Comparison of ENCODE assay signal across 8 cellular contexts in the genomic region with DNA sequence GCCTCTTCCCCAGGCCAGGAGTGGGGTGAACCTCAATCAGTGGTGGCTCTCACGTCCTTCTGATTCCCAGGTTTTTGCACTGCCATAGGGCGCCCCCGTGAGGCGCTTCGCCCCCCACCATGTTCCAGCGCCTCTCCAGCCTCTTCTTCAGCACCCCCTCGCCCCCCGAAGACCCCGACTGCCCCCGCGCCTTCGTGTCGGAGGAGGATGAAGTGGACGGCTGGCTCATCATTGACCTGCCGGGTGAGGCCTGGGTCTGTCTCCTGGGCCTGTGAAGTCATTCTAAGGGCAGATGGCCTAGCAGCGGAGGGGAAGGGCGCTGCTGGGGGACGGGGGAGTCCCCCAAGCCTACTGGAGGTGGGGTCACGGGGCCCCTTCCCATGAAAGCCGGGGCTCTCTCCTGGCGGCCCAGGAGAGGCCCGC. TPM values are rescaled to one million over a fixed set of nuclear protein-coding genes. Genes with fewer than 3 reads are reported as not detected.
DNase-seq lines count a peak whose midpoint lies in the region; ATAC-seq, FAIRE-seq and TF ChIP-seq lines count a peak whose summit lies in the region.

No MANE protein-coding gene starts in this region.

- ATAC-seq in HG03097 (IDR thresholded peaks at IDR 0.05; ENCODE audit: low FRiP score, unreplicated experiment) = peak; percentile 2
- ATAC-seq in PC-3 = no peak
- ATAC-seq in pancreas = peak in 1 of 4 donors; percentile 16

- POLR2A ChIA-PET in PC-3 (lab: Charles Lee; ENCODE audit: unreplicated experiment) = no interaction called here

- peak overlapping the region; percentile 93 for H3K4me2 ChIP-seq in PC-3 (ENCODE audit: low read length)

- peaks cover 27% of the 10 kb centered on the region for H3K4me1 ChIP-seq in PC-3 (ENCODE audit: insufficient read depth, low read length)
- H3K4me1 ChIP-seq in pancreas = peaks cover 0 to 11% (median 0%) of the 10 kb centered on the region in 3 donors
- H3K4me1 ChIP-seq in vagina = peaks cover 26% of the 10 kb centered on the region

- intact Hi-C loops in PC-3 (cut with micrococcal nuclease) (loop anchor here (1.0 to 2.0 kb wide), 2 partner anchors 32 to 129 kb away; a partner anchor contains a TSS), pancreas (cut with DNase I) (loop anchor here in 1 of 3 donors (10.0 kb wide), 1 partner anchor 164 kb away; no protein-coding TSS in a partner anchor), vagina (cut with DNase I) (loop anchor here (10.0 kb wide), 1 partner anchor 174 kb away; no protein-coding TSS in a partner anchor)

- H3K9me3 Mint-ChIP-seq in glutamatergic neuron (ENCODE audit: unreplicated experiment) = peaks cover 32% of the 10 kb centered on the region

- 0 out of 2 replicates have a peak overlapping the region, but pooled peaks have one; percentile 60 for H3K9ac ChIP-seq in PC-3 (ENCODE audit: low read length)

- peak; percentile 67 for TF ChIP-seq CTCF in PC-3 (conservative IDR thresholded peaks at IDR 0.05; ENCODE audit: low read depth, low read length)
- peak; percentile 29 for TF ChIP-seq CTCF in glutamatergic neuron (IDR thresholded peaks at IDR 0.05; ENCODE audit: partially characterized antibody, unreplicated experiment)
- peak in 2 of 4 donors; percentile 20 to 24 for TF ChIP-seq CTCF in pancreas (IDR thresholded peaks at IDR 0.05)
- TF ChIP-seq CTCF in vagina (IDR thresholded peaks at IDR 0.05) = peak in 1 of 3 experiments; percentile 61

- TF ChIP-seq POLR2A in vagina (IDR thresholded peaks at IDR 0.05) = no peak

- H3K36me3 ChIP-seq in PC-3 (ENCODE audit: low read depth, low read length) (no peaks in the 10 kb centered on the region), pancreas (no peaks in the 10 kb centered on the region), vagina (peaks cover 0 to 1% of the 10 kb centered on the region in 2 donors)

- peak; percentile 24 to 81 (median 80) for DNase-seq in NCI-H1417 (lab: John Stamatoyannopoulos, UW)
- DNase-seq in NCI-H1417 treated with DMSO at 0.1 percent for 48 hours (lab: John Stamatoyannopoulos, UW) = no peak
- peak; percentile 34 for DNase-seq in PC-3
- DNase-seq in activated naive CD4-positive, alpha-beta T cell treated with Interleukin-2 at 50 U/mL for 16 hours = peak; percentile 58
- DNase-seq in glutamatergic neuron = peak; percentile 65
- DNase-seq in pancreas = peak in 5 of 6 donors; percentile 23 to 81 (median 49)
- no peak for DNase-seq in vagina (ENCODE audit: extremely low spot score in 2 of 2)

- H2AFZ ChIP-seq in PC-3 (ENCODE audit: low read length) = peak overlapping the region; percentile 94

- H3K27ac ChIP-seq in PC-3 (ENCODE audit: low read length) (no peak overlapping the region), pancreas (peak overlapping the region in 3 of 4 donors; percentile 68 to 81 (median 80)), vagina (peak overlapping the region; percentile 89)

- H3K4me1 Mint-ChIP-seq in glutamatergic neuron (ENCODE audit: low read depth, unreplicated experiment) = peaks cover 30% of the 10 kb centered on the region

- no peak for FAIRE-seq in pancreas (lab: Jason Lieb, UNC)

- H3K4me3 ChIP-seq in PC-3 (ENCODE audit: low read length) = peak overlapping the region; percentile 85
- H3K4me3 ChIP-seq in pancreas = peak overlapping the region; percentile 15 to 79 (median 60)
- peak overlapping the region; percentile 63 to 73 for H3K4me3 ChIP-seq in vagina

- peaks cover 5% of the 10 kb centered on the region for H3K36me3 Mint-ChIP-seq in glutamatergic neuron (ENCODE audit: unreplicated experiment)

- CTCF ChIA-PET in PC-3 (lab: Charles Lee) = interaction anchor here (1.1 to 2.7 kb wide), 2 partner anchors 61 to 129 kb away, joined by 7 to 10 read pairs; no protein-coding TSS in a partner anchor

- peaks cover 20% of the 10 kb centered on the region for H3K27me3 Mint-ChIP-seq in glutamatergic neuron (ENCODE audit: unreplicated experiment)

- 23 to 31% methylated on average over 22 of the region's 22 CpGs for WGBS in pancreas, 2 donors

- H3K27me3 ChIP-seq in PC-3 (ENCODE audit: low read length) (no peaks in the 10 kb centered on the region), pancreas (no peaks in the 10 kb centered on the region), vagina (no peaks in the 10 kb centered on the region)

- no TSS peak for BruUV-seq in PC-3 (replicated peaks; lab: Mats Ljungman, UMichigan)

- no peaks in the 10 kb centered on the region for H3K79me2 ChIP-seq in PC-3 (ENCODE audit: low read length)

- H3F3A ChIP-seq in PC-3 (ENCODE audit: low read length, unreplicated experiment) = no peaks in the 10 kb centered on the region

- no peaks in the 10 kb centered on the region; the same call in 1 of the 2 replicates for H4K20me1 ChIP-seq in PC-3 (ENCODE audit: low read length)

- H3K9me3 ChIP-seq in PC-3 (ENCODE audit: low read length) (no peaks in the 10 kb centered on the region), pancreas (no peaks in the 10 kb centered on the region), vagina (no peaks in the 10 kb centered on the region)

- H3K9me2 ChIP-seq in PC-3 (replicated peaks; ENCODE audit: low read length) = no peaks in the 10 kb centered on the region

- peak overlapping the region; percentile 98 for H3K4me3 Mint-ChIP-seq in glutamatergic neuron (ENCODE audit: unreplicated experiment)

- peak overlapping the region; percentile 99 for H3K27ac Mint-ChIP-seq in glutamatergic neuron (ENCODE audit: unreplicated experiment)

RNA-seq across cellular contexts. Expression of a gene that starts 4.5 kb away (rescaled TPM):
- total RNA-seq in PC-3 (2014; rRNA removed) (2.1 and 3.3 TPM in 2 replicates), glutamatergic neuron (ENCODE audit: unreplicated experiment) (178 TPM), pancreas (1 to 10 TPM; 3.8 to 7.1 (median 4.6) TPM), vagina (14.5 TPM)
- polyA plus RNA-seq in pancreas = 1 to 10 TPM; 4.8 to 7.9 TPM

RNA-seq across cellular contexts. Expression of a gene that starts 31.7 kb away (rescaled TPM):
- total RNA-seq in PC-3 (2014; rRNA removed) = 24.5 and 27.9 TPM in 2 replicates
- 19.4 TPM for total RNA-seq in glutamatergic neuron (ENCODE audit: unreplicated experiment)
- 10 to 100 TPM in 1 of 6 donors, 1 to 10 TPM in 5; 4.1 to 11.3 (median 7.7) TPM for total RNA-seq in pancreas
- polyA plus RNA-seq in pancreas = 10 to 100 TPM; 12.2 to 20.4 TPM
- 12.3 TPM for total RNA-seq in vagina

Comparison
In these comparisons a context has a peak if more than half of its experiments do, and no peak if none do; other contexts are left out.
1. DNase-seq: peak in NCI-H1417 (3 of 3), PC-3 (single experiment), activated naive CD4-positive, alpha-beta T cell treated with Interleukin-2 at 50 U/mL for 16 hours (single experiment), glutamatergic neuron (single experiment) and pancreas (5 of 6); none in NCI-H1417 treated with DMSO at 0.1 percent for 48 hours (single experiment) and vagina (0 of 2).
2. RNA of a gene that starts 4.5 kb away (total RNA-seq): 178 TPM in glutamatergic neuron (single experiment); 14.5 TPM in vagina (single experiment), 3.8 to 7.1 TPM in pancreas and 2.1 to 3.3 TPM in PC-3; every median in the first group is over 10 times any median in the second.
3. Peak in every context shown above with its lines, with median percentiles within 50 percentile points of each other: H3K4me3 ChIP-seq.